Comparison of ENCODE assay signal across 8 cellular contexts in the genomic region with DNA sequence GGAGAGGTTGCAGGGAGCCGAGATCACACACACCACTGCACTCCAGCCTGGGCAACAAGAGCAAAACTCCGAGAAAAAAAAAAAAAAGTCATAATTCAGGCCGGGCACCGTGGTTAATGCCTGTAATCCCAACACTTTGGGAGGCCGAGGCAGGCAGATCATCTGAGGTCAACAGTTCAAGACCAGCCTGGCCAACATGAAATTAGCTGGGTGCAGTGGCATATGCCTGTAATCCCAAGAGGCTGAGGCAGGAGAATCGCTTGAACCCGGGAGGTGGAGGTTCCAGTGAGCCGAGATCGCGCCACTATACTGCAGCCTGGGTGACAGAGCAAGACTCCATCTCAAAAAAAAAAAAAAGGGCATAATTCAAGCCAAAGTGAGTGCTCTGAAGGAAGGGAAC. TPM values are rescaled to one million over a fixed set of nuclear protein-coding genes. Genes with fewer than 3 reads are reported as not detected.
DNase-seq lines count a peak whose midpoint lies in the region; ATAC-seq and TF ChIP-seq lines count a peak whose summit lies in the region.
"Not testable (repeated sequence)": the region's sequence is repeated elsewhere in the genome, so short reads cannot be mapped to it uniquely, and the experiment has no call there.

No MANE protein-coding gene starts in this region.

- POLR2A ChIA-PET in CD8-positive, alpha-beta memory T cell (lab: Charles Lee) = not testable (repeated sequence)
- POLR2A ChIA-PET in SK-N-SH (lab: Yijun Ruan, JAX) = interaction anchor here (1.5 to 2.3 kb wide), 2 partner anchors 115 to 222 kb away, joined by 3 to 8 read pairs; partner anchors contain the start of gene MGAT5B
- POLR2A ChIA-PET in MCF 10A (lab: Yijun Ruan, JAX) = interaction anchor here (0.7 to 1.9 kb wide), 4 partner anchors 38 to 192 kb away, joined by 3 to 18 read pairs (median 4); no protein-coding TSS in a partner anchor

- not testable (repeated sequence) for TF ChIP-seq RAD21 in SK-N-SH (IDR thresholded peaks at IDR 0.05; ENCODE audit: low read length)

- BruUV-seq in MCF 10A (replicated peaks; lab: Mats Ljungman, UMichigan) = not testable (repeated sequence)

- H3K27ac ChIP-seq in CD8-positive, alpha-beta memory T cell (ENCODE audit: low read depth, low read length); SK-N-SH (ENCODE audit: low read depth in 2 of 2, low read length in 1 of 2); iPS-20b (ENCODE audit: low read length); neural progenitor cell: not testable (repeated sequence)

- WGBS in SK-N-SH (ENCODE audit: low lambda C conversion rate) = 69% methylated on average over 10 of the region's 10 CpGs

- not testable (repeated sequence) for H3K9me3 Mint-ChIP-seq in CD8-positive, alpha-beta memory T cell; IgD-negative memory B cell; activated T-cell treated with anti-CD3 and anti-CD28 coated beads, Interleukin-2, amount 50 U/mL, for 72 hours; MCF 10A (ENCODE audit: unreplicated experiment); neural progenitor cell; type B pancreatic cell

- H3K27me3 Mint-ChIP-seq in CD8-positive, alpha-beta memory T cell; IgD-negative memory B cell; activated T-cell treated with anti-CD3 and anti-CD28 coated beads, Interleukin-2, amount 50 U/mL, for 72 hours (ENCODE audit: low read depth); MCF 10A (ENCODE audit: insufficient read depth, unreplicated experiment); neural progenitor cell (ENCODE audit: insufficient read depth, low read depth); type B pancreatic cell: not testable (repeated sequence)

- H2AFZ ChIP-seq in SK-N-SH (ENCODE audit: low read depth); neural progenitor cell (replicated peaks): not testable (repeated sequence)

- TF ChIP-seq EP300 in SK-N-SH (IDR thresholded peaks at IDR 0.05; ENCODE audit: borderline replicate concordance in 1 of 2, low read depth in 1 of 2, low read length in 1 of 2) = not testable (repeated sequence)

- peaks cover 13 to 56% (median 14%) of the 10 kb centered on the region in 3 donors for H3K36me3 Mint-ChIP-seq in CD8-positive, alpha-beta memory T cell
- H3K36me3 Mint-ChIP-seq in IgD-negative memory B cell = not testable (repeated sequence)
- peaks cover 16 to 37% of the 10 kb centered on the region in 2 donors for H3K36me3 Mint-ChIP-seq in activated T-cell treated with anti-CD3 and anti-CD28 coated beads, Interleukin-2, amount 50 U/mL, for 72 hours (ENCODE audit: insufficient read depth in 2 of 2)
- H3K36me3 Mint-ChIP-seq in MCF 10A (ENCODE audit: insufficient read depth, unreplicated experiment) (peaks cover 65% of the 10 kb centered on the region), neural progenitor cell (peaks cover 17% of the 10 kb centered on the region), type B pancreatic cell (peaks cover 16% of the 10 kb centered on the region)

- peaks cover 25% of the 10 kb centered on the region for H3K36me3 ChIP-seq in CD8-positive, alpha-beta memory T cell (ENCODE audit: insufficient read depth, low read length)
- H3K36me3 ChIP-seq in SK-N-SH (replicated peaks in 1 of 2; ENCODE audit: control insufficient read depth in 1 of 2, insufficient read depth in 2 of 2, low read length in 1 of 2) (peaks cover 26 to 48% of the 10 kb centered on the region in 2 experiments), iPS-20b (ENCODE audit: insufficient read depth, low read depth, low read length) (peaks cover 53% of the 10 kb centered on the region)
- not testable (repeated sequence) for H3K36me3 ChIP-seq in neural progenitor cell

- H3K27ac Mint-ChIP-seq in CD8-positive, alpha-beta memory T cell = peak overlapping the region in 7 of 8 donors; percentile 94 to 99 (median 98)
- H3K27ac Mint-ChIP-seq in IgD-negative memory B cell = peak overlapping the region; percentile 22 to 97 (median 95)
- H3K27ac Mint-ChIP-seq in activated T-cell treated with anti-CD3 and anti-CD28 coated beads, Interleukin-2, amount 50 U/mL, for 72 hours = peak overlapping the region; percentile 89
- not testable (repeated sequence) for H3K27ac Mint-ChIP-seq in MCF 10A (ENCODE audit: low read depth, unreplicated experiment); neural progenitor cell
- H3K27ac Mint-ChIP-seq in type B pancreatic cell = peak overlapping the region; percentile 89

- not testable (repeated sequence) for H3K4me3 ChIP-seq in CD8-positive, alpha-beta memory T cell (ENCODE audit: low read length); iPS-20b (ENCODE audit: low read length)
- peak overlapping the region; percentile 69 to 85 for H3K4me3 ChIP-seq in SK-N-SH (ENCODE audit: low read depth in 2 of 2, low read length in 1 of 2)
- H3K4me3 ChIP-seq in neural progenitor cell = peak overlapping the region; percentile 73

- peaks cover 13% of the 10 kb centered on the region for H3F3A ChIP-seq in SK-N-SH (replicated peaks; ENCODE audit: insufficient read depth)
- H3F3A ChIP-seq in neural progenitor cell (ENCODE audit: low read depth) = not testable (repeated sequence)

- not testable (repeated sequence) for H3K9me2 ChIP-seq in SK-N-SH

- TF ChIP-seq CTCF in SK-N-SH (IDR thresholded peaks at IDR 0.05); MCF 10A (IDR thresholded peaks at IDR 0.05; ENCODE audit: unreplicated experiment); neural progenitor cell (IDR thresholded peaks at IDR 0.05); type B pancreatic cell (conservative IDR thresholded peaks at IDR 0.05): not testable (repeated sequence)

- H3K4me1 ChIP-seq in CD8-positive, alpha-beta memory T cell (ENCODE audit: insufficient read depth, low read length) = peaks cover 28% of the 10 kb centered on the region
- H3K4me1 ChIP-seq in SK-N-SH (ENCODE audit: control insufficient read depth in 1 of 2, insufficient read depth in 2 of 2, low read depth in 1 of 2, low read length in 1 of 2) = peaks cover 5 to 25% of the 10 kb centered on the region in 2 experiments; a peak in 1 of 4 replicates
- not testable (repeated sequence) for H3K4me1 ChIP-seq in iPS-20b (ENCODE audit: insufficient read depth, low read length); neural progenitor cell

- H3K9ac ChIP-seq in SK-N-SH = peak overlapping the region; percentile 97
- H3K9ac ChIP-seq in iPS-20b (ENCODE audit: low read depth, low read length) = peak overlapping the region; percentile 100; the same call in 1 of the 2 replicates
- not testable (repeated sequence) for H3K9ac ChIP-seq in neural progenitor cell

- DNase-seq in CD8-positive, alpha-beta memory T cell; SK-N-SH; activated T-cell treated with anti-CD3 and anti-CD28 coated beads, Interleukin-2, amount 50 U/mL, for 72 hours; MCF 10A (ENCODE audit: unreplicated experiment); neural progenitor cell (ENCODE audit: low spot score); type B pancreatic cell (ENCODE audit: extremely low spot score, unreplicated experiment): not testable (repeated sequence)

- H3K79me2 ChIP-seq in SK-N-SH (ENCODE audit: insufficient read depth) (peaks cover 42% of the 10 kb centered on the region), neural progenitor cell (ENCODE audit: low read depth) (peaks cover 34% of the 10 kb centered on the region)

- peaks cover 46 to 61% (median 57%) of the 10 kb centered on the region in 3 donors for H3K4me1 Mint-ChIP-seq in CD8-positive, alpha-beta memory T cell
- H3K4me1 Mint-ChIP-seq in IgD-negative memory B cell = peaks cover 25 to 34% (median 31%) of the 10 kb centered on the region in 3 donors
- H3K4me1 Mint-ChIP-seq in activated T-cell treated with anti-CD3 and anti-CD28 coated beads, Interleukin-2, amount 50 U/mL, for 72 hours (ENCODE audit: low read depth) = peaks cover 86% of the 10 kb centered on the region
- H3K4me1 Mint-ChIP-seq in MCF 10A (ENCODE audit: insufficient read depth, unreplicated experiment) = peaks cover 17% of the 10 kb centered on the region
- H3K4me1 Mint-ChIP-seq in neural progenitor cell = peaks cover 23% of the 10 kb centered on the region
- H3K4me1 Mint-ChIP-seq in type B pancreatic cell (ENCODE audit: unreplicated experiment) = peaks cover 28% of the 10 kb centered on the region

- ATAC-seq in activated T-cell treated with anti-CD3 and anti-CD28 coated beads, Interleukin-2, amount 50 U/mL, for 72 hours (replicated peaks in 1 of 2) = not testable (repeated sequence)

- CTCF ChIA-PET in CD8-positive, alpha-beta memory T cell (lab: Charles Lee) = interaction anchor here (1.0 kb wide), 1 partner anchor 34 kb away, joined by 4 read pairs; no protein-coding TSS in a partner anchor
- CTCF ChIA-PET in SK-N-SH (lab: Yijun Ruan, JAX) (interaction anchor here (0.8 to 7.2 kb wide), 7 partner anchors 9 to 222 kb away, joined by 3 to 99 read pairs (median 19); partner anchors contain the start of gene MGAT5B), MCF 10A (lab: Yijun Ruan, JAX) (interaction anchor here (0.7 kb wide), 1 partner anchor 42 kb away, joined by 3 read pairs; no protein-coding TSS in a partner anchor)

- H3K27me3 ChIP-seq in CD8-positive, alpha-beta memory T cell (ENCODE audit: insufficient read depth, low read length, poor library complexity, severe bottlenecking); SK-N-SH (ENCODE audit: insufficient read depth); iPS-20b (ENCODE audit: insufficient read depth, low read length); neural progenitor cell: not testable (repeated sequence)

- H3K4me3 Mint-ChIP-seq in CD8-positive, alpha-beta memory T cell = peak overlapping the region in 6 of 7 donors; percentile 34 to 98 (median 78)
- peak overlapping the region; percentile 44 to 99 (median 71) for H3K4me3 Mint-ChIP-seq in IgD-negative memory B cell
- H3K4me3 Mint-ChIP-seq in activated T-cell treated with anti-CD3 and anti-CD28 coated beads, Interleukin-2, amount 50 U/mL, for 72 hours = peak overlapping the region; percentile 84 to 96
- peak overlapping the region; percentile 97 for H3K4me3 Mint-ChIP-seq in MCF 10A (ENCODE audit: unreplicated experiment)
- H3K4me3 Mint-ChIP-seq in neural progenitor cell = peak overlapping the region; percentile 95
- peak overlapping the region; percentile 52 for H3K4me3 Mint-ChIP-seq in type B pancreatic cell

- H4K20me1 ChIP-seq in SK-N-SH (ENCODE audit: insufficient read depth); neural progenitor cell (ENCODE audit: low read depth): not testable (repeated sequence)

- H3K9me3 ChIP-seq in CD8-positive, alpha-beta memory T cell (ENCODE audit: low read length); SK-N-SH; iPS-20b (ENCODE audit: insufficient read depth, low read depth, low read length); neural progenitor cell (ENCODE audit: low read depth): not testable (repeated sequence)

- H3K4me2 ChIP-seq in SK-N-SH (peak overlapping the region; percentile 90), neural progenitor cell (peak overlapping the region; percentile 89)

- intact Hi-C loops in MCF 10A (cut with micrococcal nuclease) = not testable (repeated sequence)

RNA-seq across cellular contexts. Expression of gene SEC14L1, which starts 50.8 kb away (rescaled TPM):
- 10 to 100 TPM; 73.3 to 75.6 TPM for total RNA-seq in CD8-positive, alpha-beta memory T cell
- polyA plus RNA-seq in CD8-positive, alpha-beta memory T cell = 9.5 TPM
- polyA plus RNA-seq in IgD-negative memory B cell = 44.4 TPM
- polyA plus RNA-seq in SK-N-SH (2012; rRNA removed) = 45.1 and 62.4 TPM in 2 replicates
- 54.4 and 58.5 TPM in 2 replicates for polyA plus RNA-seq in SK-N-SH (2012; cell fraction: cytosol; rRNA removed)
- 48.9 and 66.1 TPM in 2 replicates for polyA plus RNA-seq in SK-N-SH (2012; cell fraction: nucleus; rRNA removed)
- 100 to 1,000 TPM; 175 to 204 TPM for total RNA-seq in activated T-cell treated with anti-CD3 and anti-CD28 coated beads, Interleukin-2, amount 50 U/mL, for 72 hours
- total RNA-seq in MCF 10A (2022) = 25.8 and 31.4 TPM in 2 replicates
- total RNA-seq in neural progenitor cell (ENCODE audit: low replicate concordance) = 60.6 and 75.0 TPM in 2 replicates
- total RNA-seq in type B pancreatic cell (ENCODE audit: low replicate concordance) = 42.3 and 74.9 TPM in 2 replicates
